In genomic region chr9:111566234-111566633, GRCh38 we compare ENCODE assay signal across 23 cellular contexts. TPM values are rescaled to one million over a fixed set of nuclear protein-coding genes. Genes with fewer than 3 reads are reported as not detected.
DNase-seq lines count a peak whose midpoint lies in the region; ATAC-seq and TF ChIP-seq lines count a peak whose summit lies in the region.
"Had no signal": no experiment of that assay in that cellular context is flagged by ENCODE, and none has a peak within 500 bp of the region (broad histone marks: within the 10 kb centered on the region; RNA-seq: fewer than 3 reads in every experiment).

No MANE protein-coding gene starts in this region.

- peaks cover 3 to 20% (median 10%) of the 10 kb centered on the region in 5 donors for H3K27me3 Mint-ChIP-seq in naive thymus-derived CD8-positive, alpha-beta T cell
- H3K27me3 Mint-ChIP-seq: activated CD8-positive, alpha-beta T cell treated with anti-CD3 and anti-CD28 coated beads for 36 hours had no signal

- POLR2A ChIA-PET in naive thymus-derived CD8-positive, alpha-beta T cell (lab: Charles Lee): no interaction called here

- H3K27ac Mint-ChIP-seq in naive thymus-derived CD8-positive, alpha-beta T cell: no peak overlapping the region
- H3K27ac Mint-ChIP-seq: activated CD8-positive, alpha-beta T cell treated with anti-CD3 and anti-CD28 coated beads for 36 hours; endodermal cell; stimulated activated memory B cell treated with anti-CD40 and anti-IgM and Interleukin-4, amounts not matched to agents 10 μg/mL and 1 μg/mL and 100 μg/mL, for 72 hours had no signal

- H3K36me3 Mint-ChIP-seq in naive thymus-derived CD8-positive, alpha-beta T cell: peaks cover 7 to 55% (median 55%) of the 10 kb centered on the region in 3 donors

- DNase-seq in NCI-H345 (lab: John Stamatoyannopoulos, UW): peak; percentile 2
- no peak for DNase-seq in NCI-H345 treated with DMSO at 0.1 percent for 48 hours (lab: John Stamatoyannopoulos, UW; ENCODE audit: unreplicated experiment)
- DNase-seq in choroid plexus epithelial cell (ENCODE audit: low read depth): peak; percentile 17
- peak; percentile 47 to 64 (median 61) for DNase-seq in right cardiac atrium
- DNase-seq in thyroid gland: peak; percentile 37 to 47
- no peak for DNase-seq in NCI-H526 (lab: John Stamatoyannopoulos, UW)
- no peak for DNase-seq in naive thymus-derived CD8-positive, alpha-beta T cell
- DNase-seq: 8988T; activated CD4-positive, CD25-positive, alpha-beta regulatory T cell; activated CD8-positive, alpha-beta T cell treated with anti-CD3 and anti-CD28 coated beads for 36 hours; activated naive CD4-positive, alpha-beta T cell treated with Interleukin-2 at 50 U/mL for 16 hours; activated T-cell treated with anti-CD3 and anti-CD28 coated beads, Interleukin-2, amount 50 U/mL, for 1 hour; cerebellar nuclear complex; endodermal cell; foreskin melanocyte; HCEC 1CT; NCI-H1436; PC-9; tibial artery had no signal

- WGBS in right cardiac atrium: 12% methylated on average over 1 of the region's 1 CpG
- 8 to 9% methylated on average over 1 of the region's 1 CpG for WGBS in thyroid gland, 2 donors

- peak; percentile 65 to 71 for ATAC-seq in right cardiac atrium
- no peak for ATAC-seq in HG02798 (IDR thresholded peaks at IDR 0.05; ENCODE audit: poor library complexity, unreplicated experiment)
- no peak for ATAC-seq in naive thymus-derived CD8-positive, alpha-beta T cell
- ATAC-seq: activated CD8-positive, alpha-beta T cell treated with anti-CD3 and anti-CD28 coated beads for 36 hours; stimulated activated memory B cell treated with anti-CD40 and anti-IgM and Interleukin-4, amounts not matched to agents 10 μg/mL and 1 μg/mL and 100 μg/mL, for 72 hours had no signal

- intact Hi-C loops in right cardiac atrium (cut with DNase I) (no loop called here), thyroid gland (cut with DNase I) (no loop called here)

- H3K9me3 Mint-ChIP-seq in naive thymus-derived CD8-positive, alpha-beta T cell: peaks cover 0 to 74% (median 43%) of the 10 kb centered on the region in 9 donors

- no peak for TF ChIP-seq POLR2A in thyroid gland (IDR thresholded peaks at IDR 0.05)

- no peaks in the 10 kb centered on the region for H3K9me3 ChIP-seq in right cardiac atrium (ENCODE audit: control insufficient read depth, low read length)
- H3K9me3 ChIP-seq in thyroid gland: no peaks in the 10 kb centered on the region

- H3K4me3 ChIP-seq in choroid plexus epithelial cell (ENCODE audit: low read depth, low read length) (no peak overlapping the region), right cardiac atrium (ENCODE audit: low read length) (no peak overlapping the region), thyroid gland (replicated peaks in 1 of 3) (no peak overlapping the region)
- H3K4me3 ChIP-seq: BLaER1 treated with 17β-estradiol and CSF1 and Interleukin-3, amounts not matched to agents 10 nM and 100 nM; PC-9; SJCRH30; tibial artery had no signal

- no peak overlapping the region for H3K27ac ChIP-seq in right cardiac atrium (ENCODE audit: low read length)
- no peak overlapping the region for H3K27ac ChIP-seq in thyroid gland
- H3K27ac ChIP-seq: BLaER1 treated with 17β-estradiol and CSF1 and Interleukin-3, amounts not matched to agents 10 nM and 100 nM; PC-9; SJCRH30; tibial artery had no signal

- H3K27me3 ChIP-seq in right cardiac atrium (ENCODE audit: control insufficient read depth, insufficient read depth): no peaks in the 10 kb centered on the region
- no peaks in the 10 kb centered on the region for H3K27me3 ChIP-seq in thyroid gland
- H3K27me3 ChIP-seq: BLaER1 treated with 17β-estradiol and CSF1 and Interleukin-3, amounts not matched to agents 10 nM and 100 nM; SJCRH30; tibial artery had no signal

- H3K36me3 ChIP-seq in thyroid gland: peaks cover 48 to 57% of the 10 kb centered on the region in 2 donors

- H3K4me1 Mint-ChIP-seq in naive thymus-derived CD8-positive, alpha-beta T cell: no peaks in the 10 kb centered on the region
- H3K4me1 Mint-ChIP-seq: endodermal cell; stimulated activated memory B cell treated with anti-CD40 and anti-IgM and Interleukin-4, amounts not matched to agents 10 μg/mL and 1 μg/mL and 100 μg/mL, for 72 hours had no signal

- no peak overlapping the region for H3K4me3 Mint-ChIP-seq in naive thymus-derived CD8-positive, alpha-beta T cell
- H3K4me3 Mint-ChIP-seq: activated CD8-positive, alpha-beta T cell treated with anti-CD3 and anti-CD28 coated beads for 36 hours; endodermal cell; stimulated activated memory B cell treated with anti-CD40 and anti-IgM and Interleukin-4, amounts not matched to agents 10 μg/mL and 1 μg/mL and 100 μg/mL, for 72 hours had no signal

- no peaks in the 10 kb centered on the region for H3K4me1 ChIP-seq in right cardiac atrium (ENCODE audit: control insufficient read depth, insufficient read depth, low read length)
- no peaks in the 10 kb centered on the region for H3K4me1 ChIP-seq in thyroid gland
- H3K4me1 ChIP-seq: BLaER1 treated with 17β-estradiol and CSF1 and Interleukin-3, amounts not matched to agents 10 nM and 100 nM; SJCRH30; tibial artery had no signal

- TF ChIP-seq CTCF in choroid plexus epithelial cell (conservative IDR thresholded peaks at IDR 0.05; ENCODE audit: low read depth, low read length) (no peak), thyroid gland (IDR thresholded peaks at IDR 0.05) (no peak)

RNA-seq across cellular contexts. Expression of gene PTGR1, which starts 33.2 kb away (rescaled TPM):
- total RNA-seq in right cardiac atrium (10 to 100 TPM; 30.9 to 52.0 (median 41.2) TPM), thyroid gland (10 to 100 TPM; 27.7 to 64.3 (median 39.4) TPM)
- 22.4 TPM for polyA plus RNA-seq in right cardiac atrium
- total RNA-seq in naive thymus-derived CD8-positive, alpha-beta T cell: not detected
- not detected for polyA plus RNA-seq in naive thymus-derived CD8-positive, alpha-beta T cell

RNA-seq across cellular contexts. Expression of gene ZNF483, which starts 41.3 kb away (rescaled TPM):
- total RNA-seq in right cardiac atrium (10 to 100 TPM in 3 of 4 donors, 1 to 10 TPM in 1; 9.6 to 14.7 (median 10.7) TPM), thyroid gland (10 to 100 TPM; 26.2 to 82.4 (median 36.0) TPM)
- polyA plus RNA-seq in right cardiac atrium: 1.5 TPM
- total RNA-seq in naive thymus-derived CD8-positive, alpha-beta T cell: 10 to 100 TPM; 18.5 to 19.4 TPM
- polyA plus RNA-seq in naive thymus-derived CD8-positive, alpha-beta T cell: 1 to 10 TPM; 2.0 to 8.5 (median 7.9) TPM

Comparison
In these comparisons a context has a peak if more than half of its experiments do, and no peak if none do; other contexts are left out.
1. DNase-seq: peak in NCI-H345 (single experiment), choroid plexus epithelial cell (single experiment), right cardiac atrium (3 of 3) and thyroid gland (2 of 2); none in NCI-H345 treated with DMSO at 0.1 percent for 48 hours (single experiment), NCI-H526 (0 of 2) and naive thymus-derived CD8-positive, alpha-beta T cell (0 of 10).
2. ATAC-seq: peak in right cardiac atrium (2 of 2); none in HG02798 (single experiment) and naive thymus-derived CD8-positive, alpha-beta T cell (0 of 2).
3. RNA of gene PTGR1, which starts 33.2 kb away (total RNA-seq): 30.9 to 52.0 TPM in right cardiac atrium and 27.7 to 64.3 TPM in thyroid gland; not detected in naive thymus-derived CD8-positive, alpha-beta T cell; every median in the first group is over 10 times any median in the second.